ENCODE assay signal across 10 cellular contexts in the genomic region with DNA sequence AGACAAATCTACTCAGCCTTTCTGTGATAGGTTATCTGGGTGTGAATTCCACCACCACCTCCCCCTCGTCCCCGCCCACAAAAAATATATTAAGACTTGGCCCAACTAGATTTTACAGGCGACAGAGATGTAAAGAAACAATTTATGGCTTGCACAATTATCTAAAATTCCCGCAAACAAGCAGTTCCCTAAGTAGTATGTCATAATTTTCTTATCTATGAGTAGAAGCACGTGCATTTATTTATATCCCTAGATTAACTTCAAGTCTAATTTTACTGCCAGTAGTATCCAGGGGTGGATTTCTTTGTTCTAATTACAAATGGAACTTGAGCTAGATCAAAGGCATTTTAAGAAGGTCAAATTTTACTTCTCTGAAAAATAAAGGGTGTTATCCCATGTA. TPM values are rescaled to one million over a fixed set of nuclear protein-coding genes. Genes with fewer than 3 reads are reported as not detected.
A peak's percentile ranks its signal among the peaks of the same experiment; 100 is the strongest.
DNase-seq lines count a peak whose midpoint lies in the region; ATAC-seq, FAIRE-seq and TF ChIP-seq lines count a peak whose summit lies in the region.
"Had no signal": no experiment of that assay in that cellular context is flagged by ENCODE, and none has a peak within 500 bp of the region (broad histone marks: within the 10 kb centered on the region; RNA-seq: fewer than 3 reads in every experiment).

No MANE protein-coding gene starts in this region.

- intact Hi-C loops in breast epithelium (cut with DNase I; ENCODE audit: low total_unique reads): no loop called here
- intact Hi-C loops in mammary epithelial cell (cut with micrococcal nuclease): loop anchor here (2.0 to 5.0 kb wide), 2 partner anchors 49 to 96 kb away; partner anchors contain the start of gene ING3

- TF ChIP-seq CTCF in breast epithelium (IDR thresholded peaks at IDR 0.05) (no peak), mammary epithelial cell (conservative IDR thresholded peaks at IDR 0.05 in 1 of 2, IDR thresholded peaks at IDR 0.05 in 1 of 2; ENCODE audit: extremely low read depth in 1 of 2, insufficient read depth in 1 of 2, low read depth in 1 of 2, low read length in 2 of 2) (no peak), astrocyte (IDR thresholded peaks at IDR 0.05; ENCODE audit: insufficient read depth, low read depth, low read length) (no peak), mesothelial cell of epicardium (IDR thresholded peaks at IDR 0.05; ENCODE audit: unreplicated experiment) (no peak), type B pancreatic cell (conservative IDR thresholded peaks at IDR 0.05) (no peak)

- BruUV-seq in mammary epithelial cell (replicated peaks; lab: Mats Ljungman, UMichigan): no TSS peak

- H3K79me2 ChIP-seq in mammary epithelial cell (ENCODE audit: insufficient read depth, low read length) (no peaks in the 10 kb centered on the region), astrocyte (ENCODE audit: insufficient read depth, low read length) (no peaks in the 10 kb centered on the region)

- H3K27ac ChIP-seq in breast epithelium: no peak overlapping the region
- no peak overlapping the region for H3K27ac ChIP-seq in mammary epithelial cell (ENCODE audit: insufficient read depth, low read depth, low read length)
- no peak overlapping the region for H3K27ac ChIP-seq in astrocyte (ENCODE audit: low read depth, low read length)
- H3K27ac ChIP-seq: C4-2B had no signal

- H3K36me3 ChIP-seq in breast epithelium: no peaks in the 10 kb centered on the region
- H3K36me3 ChIP-seq in mammary epithelial cell (ENCODE audit: insufficient read depth, low read length): no peaks in the 10 kb centered on the region
- no peaks in the 10 kb centered on the region for H3K36me3 ChIP-seq in astrocyte (ENCODE audit: insufficient read depth, low read length)

- no peak for TF ChIP-seq POLR2A in breast epithelium (IDR thresholded peaks at IDR 0.05)

- WGBS in mammary epithelial cell (ENCODE audit: low coverage, missing lambda C conversion rate): 86% methylated on average over 5 of the region's 5 CpGs

- H3K4me3 ChIP-seq in breast epithelium: peak overlapping the region; percentile 64 to 76 (median 68)
- H3K4me3 ChIP-seq in mammary epithelial cell (replicated peaks in 1 of 3; ENCODE audit: insufficient read depth in 1 of 3, low read depth in 2 of 3, low read length in 3 of 3): no peak overlapping the region
- H3K4me3 ChIP-seq in astrocyte (ENCODE audit: insufficient read depth, low read depth, low read length): peak overlapping the region; percentile 67

- no peak overlapping the region for H3K4me2 ChIP-seq in mammary epithelial cell (ENCODE audit: insufficient read depth, low read depth, low read length)
- H3K4me2 ChIP-seq in astrocyte (ENCODE audit: low read length): peak overlapping the region; percentile 87

- H3K9ac ChIP-seq in mammary epithelial cell (ENCODE audit: insufficient read depth, low read length) (no peak overlapping the region), astrocyte (ENCODE audit: low read length) (no peak overlapping the region)

- FAIRE-seq in astrocyte (lab: Jason Lieb, UNC): no peak

- H3K4me1 Mint-ChIP-seq in astrocyte (ENCODE audit: low read depth, unreplicated experiment) (no peaks in the 10 kb centered on the region), mesothelial cell of epicardium (peaks cover 19% of the 10 kb centered on the region), type B pancreatic cell (ENCODE audit: unreplicated experiment) (peaks cover 20% of the 10 kb centered on the region)

- H2AFZ ChIP-seq in mammary epithelial cell (ENCODE audit: low read depth, low read length): no peak overlapping the region
- no peak overlapping the region for H2AFZ ChIP-seq in astrocyte (ENCODE audit: low read depth, low read length)

- no peaks in the 10 kb centered on the region for H3K27me3 Mint-ChIP-seq in astrocyte (ENCODE audit: low read depth, unreplicated experiment)
- H3K27me3 Mint-ChIP-seq in mesothelial cell of epicardium (ENCODE audit: low read depth): peaks cover 2% of the 10 kb centered on the region
- H3K27me3 Mint-ChIP-seq in type B pancreatic cell: peaks cover 12% of the 10 kb centered on the region

- no peak for DNase-seq in breast epithelium (ENCODE audit: low spot score in 2 of 2)
- DNase-seq in mammary epithelial cell: no peak
- no peak for DNase-seq in astrocyte (ENCODE audit: low read depth)
- no peak for DNase-seq in mesothelial cell of epicardium (ENCODE audit: low spot score in 2 of 2, unreplicated experiment in 2 of 2)
- no peak for DNase-seq in type B pancreatic cell (ENCODE audit: extremely low spot score, unreplicated experiment)
- DNase-seq in HCEC 1CT: no peak
- DNase-seq: T-helper 9 cell had no signal

- CTCF ChIA-PET in mammary epithelial cell (lab: Charles Lee; ENCODE audit: low non-redundant PET): no interaction called here

- no peak for ATAC-seq in HG03280 (IDR thresholded peaks at IDR 0.05; ENCODE audit: unreplicated experiment)
- no peak for ATAC-seq in HG03565 (IDR thresholded peaks at IDR 0.05; ENCODE audit: unreplicated experiment)

- H3K36me3 Mint-ChIP-seq in astrocyte (ENCODE audit: low read depth, unreplicated experiment): no peaks in the 10 kb centered on the region
- H3K36me3 Mint-ChIP-seq in mesothelial cell of epicardium: peaks cover 2% of the 10 kb centered on the region
- H3K36me3 Mint-ChIP-seq in type B pancreatic cell: peaks cover 4% of the 10 kb centered on the region

- no peaks in the 10 kb centered on the region for H3K9me3 Mint-ChIP-seq in astrocyte (ENCODE audit: unreplicated experiment)
- H3K9me3 Mint-ChIP-seq in mesothelial cell of epicardium: no peaks in the 10 kb centered on the region
- H3K9me3 Mint-ChIP-seq in type B pancreatic cell: no peaks in the 10 kb centered on the region

- no peaks in the 10 kb centered on the region for H3K9me3 ChIP-seq in breast epithelium
- H3K9me3 ChIP-seq in mammary epithelial cell (replicated peaks; ENCODE audit: insufficient read depth, low read length): no peaks in the 10 kb centered on the region
- H3K9me3 ChIP-seq in astrocyte (ENCODE audit: insufficient read depth, low read depth, low read length): no peaks in the 10 kb centered on the region

- H3K4me3 Mint-ChIP-seq in astrocyte (ENCODE audit: unreplicated experiment) (peak overlapping the region; percentile 92), mesothelial cell of epicardium (peak overlapping the region; percentile 96), type B pancreatic cell (peak overlapping the region; percentile 99)

- no peaks in the 10 kb centered on the region for H4K20me1 ChIP-seq in mammary epithelial cell (ENCODE audit: insufficient read depth, low read length)
- no peaks in the 10 kb centered on the region for H4K20me1 ChIP-seq in astrocyte (ENCODE audit: insufficient read depth, low read length)

- H3K27ac Mint-ChIP-seq in astrocyte (ENCODE audit: unreplicated experiment) (no peak overlapping the region), mesothelial cell of epicardium (peak overlapping the region; percentile 2), type B pancreatic cell (peak overlapping the region; percentile 89)

- dilution Hi-C loops in mammary epithelial cell (cut with HindIII; ENCODE audit: low sequenced_read_pairs): no loop called here

- in situ Hi-C loops in mammary epithelial cell (cut with MboI; ENCODE audit: low sequenced_read_pairs in 2 of 2): no loop called here

- no peaks in the 10 kb centered on the region for H3K4me1 ChIP-seq in breast epithelium
- H3K4me1 ChIP-seq in mammary epithelial cell (ENCODE audit: insufficient read depth, low read length): peaks cover 10% of the 10 kb centered on the region
- peaks cover 6% of the 10 kb centered on the region for H3K4me1 ChIP-seq in astrocyte (ENCODE audit: insufficient read depth, low read length)

- H3K27me3 ChIP-seq in breast epithelium (no peaks in the 10 kb centered on the region), mammary epithelial cell (ENCODE audit: insufficient read depth, low read length) (peaks cover 4% of the 10 kb centered on the region), astrocyte (ENCODE audit: insufficient read depth, low read length) (no peaks in the 10 kb centered on the region)

RNA-seq across cellular contexts. Expression of gene TSPAN12, which starts 1.7 kb away (rescaled TPM):
- total RNA-seq in breast epithelium (10 to 100 TPM in 1 of 3 donors, 1 to 10 TPM in 2; 6.6 to 11.3 (median 9.2) TPM), mammary epithelial cell (1 to 10 TPM; 1.2 to 3.2 TPM), astrocyte (9.8 and 13.0 TPM in 2 replicates), mesothelial cell of epicardium (6.3 to 7.4 TPM (median 7.3 TPM) in 3 replicates), type B pancreatic cell (ENCODE audit: low replicate concordance) (14.8 and 16.3 TPM in 2 replicates)
- polyA plus RNA-seq in mammary epithelial cell: 0.15 TPM
- not detected for polyA minus RNA-seq in mammary epithelial cell

Comparison
In these comparisons a context has a peak if more than half of its experiments do, and no peak if none do; other contexts are left out.
1. H3K4me3 ChIP-seq: peak in breast epithelium (3 of 3) and astrocyte (single experiment); none in mammary epithelial cell (0 of 3).
2. Peak in every context shown above with its lines, with median percentiles within 50 percentile points of each other: H3K4me3 Mint-ChIP-seq.